Comparison of ENCODE assay signal across 20 cellular contexts in genomic region chr20:46740214-46740609, GRCh38. TPM values are rescaled to one million over a fixed set of nuclear protein-coding genes. Genes with fewer than 3 reads are reported as not detected.
DNase-seq lines count a peak whose midpoint lies in the region; TF ChIP-seq lines count a peak whose summit lies in the region.
"Had no signal": no experiment of that assay in that cellular context is flagged by ENCODE, and none has a peak within 500 bp of the region (broad histone marks: within the 10 kb centered on the region; RNA-seq: fewer than 3 reads in every experiment).

No MANE protein-coding gene starts in this region.

- H3K4me3 Mint-ChIP-seq in Calu3 (ENCODE audit: low read depth, unreplicated experiment): peak overlapping the region; percentile 44
- no peak overlapping the region for H3K4me3 Mint-ChIP-seq in mesothelial cell of epicardium
- H3K4me3 Mint-ChIP-seq: dendritic cell treated with granulocyte-macrophage colony-stimulating factor and Interleukin-4, amounts not matched to agents 40 ng/mL and 50 ng/mL, for 4 days; naive thymus-derived CD8-positive, alpha-beta T cell; stimulated activated naive CD8-positive, alpha-beta T cell treated with anti-CD3 and anti-CD28 coated beads, Interleukin-15, Interleukin-2, amounts not matched to agents 100 ng/mL and 50 ng/mL, for 24 hours had no signal

- no peaks in the 10 kb centered on the region for H3F3A ChIP-seq in MM.1S (ENCODE audit: insufficient read depth, low read length)

- 0 out of 2 replicates have a peak overlapping the region, but pooled peaks have one; percentile 12 for H2AFZ ChIP-seq in MM.1S (ENCODE audit: low read length)

- TSS peak; percentile 82 for BruUV-seq in Calu3 (replicated peaks; lab: Mats Ljungman, UMichigan)

- H3K4me3 ChIP-seq in MM.1S (ENCODE audit: low read length): no peak overlapping the region
- H3K4me3 ChIP-seq: BLaER1, left lung, tibial artery had no signal

- H3K27me3 ChIP-seq in MM.1S (replicated peaks; ENCODE audit: insufficient read depth, low read length): no peaks in the 10 kb centered on the region
- H3K27me3 ChIP-seq: BLaER1 had no signal

- H3K4me1 Mint-ChIP-seq in Calu3 (ENCODE audit: low read depth, unreplicated experiment): peaks cover 59% of the 10 kb centered on the region
- peaks cover 22% of the 10 kb centered on the region for H3K4me1 Mint-ChIP-seq in mesothelial cell of epicardium
- H3K4me1 Mint-ChIP-seq: naive thymus-derived CD8-positive, alpha-beta T cell had no signal

- no peaks in the 10 kb centered on the region for H4K20me1 ChIP-seq in MM.1S (ENCODE audit: insufficient read depth, low read length)
- H4K20me1 ChIP-seq: BLaER1 had no signal

- no peaks in the 10 kb centered on the region for H3K79me2 ChIP-seq in MM.1S (ENCODE audit: low read length)

- intact Hi-C loops in Calu3 (cut with micrococcal nuclease; ENCODE audit: unreplicated experiment): no loop called here

- H3K27ac Mint-ChIP-seq in Calu3 (ENCODE audit: unreplicated experiment): peak overlapping the region; percentile 90
- H3K27ac Mint-ChIP-seq in mesothelial cell of epicardium: peak overlapping the region; percentile 36
- H3K27ac Mint-ChIP-seq: dendritic cell treated with granulocyte-macrophage colony-stimulating factor and Interleukin-4, amounts not matched to agents 40 ng/mL and 50 ng/mL, for 4 days; naive thymus-derived CD8-positive, alpha-beta T cell; stimulated activated naive CD8-positive, alpha-beta T cell treated with anti-CD3 and anti-CD28 coated beads, Interleukin-15, Interleukin-2, amounts not matched to agents 100 ng/mL and 50 ng/mL, for 24 hours had no signal

- H3K27me3 Mint-ChIP-seq in Calu3 (ENCODE audit: unreplicated experiment) (no peaks in the 10 kb centered on the region), mesothelial cell of epicardium (ENCODE audit: low read depth) (no peaks in the 10 kb centered on the region)

- no peaks in the 10 kb centered on the region for H3K36me3 ChIP-seq in MM.1S (replicated peaks; ENCODE audit: insufficient read depth, low read length)
- H3K36me3 ChIP-seq: BLaER1, left lung had no signal

- DNase-seq in Calu3 (peak; percentile 46), MM.1S (no peak), mesothelial cell of epicardium (ENCODE audit: low spot score in 2 of 2, unreplicated experiment in 2 of 2) (no peak), mucosa of gallbladder (ENCODE audit: low spot score) (no peak), ureter (ENCODE audit: low spot score) (no peak), cerebellar cortex (ENCODE audit: low spot score) (no peak)
- DNase-seq: activated CD4-positive, alpha-beta T cell treated with anti-CD3 and anti-CD28 coated beads for 4 hours; activated effector memory CD4-positive, alpha-beta T cell treated with anti-CD3 and anti-CD28 coated beads, Interleukin-2, amount 50 U/mL, for 16 hours; activated T-cell treated with anti-CD3 and anti-CD28 coated beads, Interleukin-2, amount 50 U/mL, for 1 hour; caudate nucleus; left lung; naive thymus-derived CD8-positive, alpha-beta T cell; NCI-H1048; NCI-H187 treated with DMSO at 0.1 percent for 48 hours; tibial artery had no signal

- H3K27ac ChIP-seq in MM.1S (ENCODE audit: low read length) (no peak overlapping the region), VCaP (0 out of 2 replicates have a peak overlapping the region, but pooled peaks have one; percentile 5)
- H3K27ac ChIP-seq: BLaER1, left lung, tibial artery had no signal

- no peaks in the 10 kb centered on the region for H3K9me3 ChIP-seq in MM.1S (replicated peaks; ENCODE audit: insufficient read depth, low read length)
- H3K9me3 ChIP-seq: left lung, tibial artery had no signal

- no peaks in the 10 kb centered on the region for H3K9me3 Mint-ChIP-seq in Calu3 (ENCODE audit: low read depth, unreplicated experiment)
- peaks cover 12% of the 10 kb centered on the region for H3K9me3 Mint-ChIP-seq in mesothelial cell of epicardium
- H3K9me3 Mint-ChIP-seq: dendritic cell treated with granulocyte-macrophage colony-stimulating factor and Interleukin-4, amounts not matched to agents 40 ng/mL and 50 ng/mL, for 4 days; stimulated activated naive CD8-positive, alpha-beta T cell treated with anti-CD3 and anti-CD28 coated beads, Interleukin-15, Interleukin-2, amounts not matched to agents 100 ng/mL and 50 ng/mL, for 24 hours had no signal

- H3K36me3 Mint-ChIP-seq in Calu3 (ENCODE audit: insufficient read depth, unreplicated experiment) (peaks cover 17% of the 10 kb centered on the region), mesothelial cell of epicardium (no peaks in the 10 kb centered on the region)
- H3K36me3 Mint-ChIP-seq: naive thymus-derived CD8-positive, alpha-beta T cell had no signal

- no peaks in the 10 kb centered on the region for H3K9me2 ChIP-seq in MM.1S (replicated peaks; ENCODE audit: insufficient read depth, low read length)

- no peak overlapping the region for H3K9ac ChIP-seq in MM.1S (ENCODE audit: low read length)
- H3K9ac ChIP-seq: BLaER1 had no signal

- CTCF ChIA-PET in Calu3 (lab: Charles Lee): interaction anchor here (0.6 to 1.8 kb wide), 8 partner anchors 9 to 400 kb away, joined by 3 to 14 read pairs (median 4); no protein-coding TSS in a partner anchor

- TF ChIP-seq CTCF in Calu3 (IDR thresholded peaks at IDR 0.05; ENCODE audit: unreplicated experiment): no peak
- no peak for TF ChIP-seq CTCF in MM.1S (IDR thresholded peaks at IDR 0.05; ENCODE audit: low read length)
- TF ChIP-seq CTCF in VCaP (conservative IDR thresholded peaks at IDR 0.05): no peak
- TF ChIP-seq CTCF in mesothelial cell of epicardium (IDR thresholded peaks at IDR 0.05; ENCODE audit: unreplicated experiment): no peak

- no peaks in the 10 kb centered on the region for H3K4me1 ChIP-seq in MM.1S (ENCODE audit: low read length)
- H3K4me1 ChIP-seq: BLaER1, left lung had no signal

- H3K4me2 ChIP-seq in MM.1S (ENCODE audit: low read depth, low read length): no peak overlapping the region
- H3K4me2 ChIP-seq: BLaER1 had no signal

RNA-seq across cellular contexts. Expression of gene SLC2A10, which starts 30.8 kb away (rescaled TPM):
- 24.0 and 24.9 TPM in 2 replicates for total RNA-seq in Calu3 (2022)
- total RNA-seq in mesothelial cell of epicardium: 21.7 to 23.8 TPM (median 22.2 TPM) in 3 replicates
- 21.8 TPM for total RNA-seq in mucosa of gallbladder
- total RNA-seq in ureter: 25.9 TPM
- total RNA-seq: T-helper 2 cell treated with Interferon-gamma antibody and Interleukin-4, amounts not matched to agents 100 ng/mL and 5 ng/mL, for 36 hours had no signal

RNA-seq across cellular contexts. Expression of gene TP53RK, which starts 51.0 kb away (rescaled TPM):
- 19.2 and 21.0 TPM in 2 replicates for total RNA-seq in Calu3 (2022)
- total RNA-seq in mesothelial cell of epicardium: 16.2 to 17.3 TPM (median 16.3 TPM) in 3 replicates
- total RNA-seq in mucosa of gallbladder: 9.6 TPM
- total RNA-seq in ureter: 13.5 TPM
